Comparison of ENCODE assay signal across 16 cellular contexts in the genomic region with DNA sequence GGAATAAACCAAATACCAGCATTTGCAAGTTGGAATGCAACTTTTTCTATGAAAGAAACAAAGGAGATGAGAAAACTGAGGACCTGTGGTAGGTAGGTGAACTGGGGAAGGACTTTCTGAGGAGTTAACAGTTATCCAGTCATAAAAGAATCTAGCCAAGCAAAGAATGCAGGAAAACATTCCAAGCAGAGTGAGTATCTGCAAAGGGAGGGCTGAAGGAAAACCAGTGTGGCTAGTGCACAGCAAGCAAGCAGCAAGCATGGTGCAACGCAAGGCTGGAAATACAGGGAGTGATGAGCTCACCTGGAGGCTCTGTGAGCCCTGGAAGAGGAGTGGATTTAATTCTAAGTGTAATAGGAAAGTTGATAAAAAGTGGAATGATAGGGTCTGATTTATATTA. TPM values are rescaled to one million over a fixed set of nuclear protein-coding genes. Genes with fewer than 3 reads are reported as not detected.
A peak's percentile ranks its signal among the peaks of the same experiment; 100 is the strongest.
DNase-seq lines count a peak whose midpoint lies in the region; ATAC-seq, FAIRE-seq and TF ChIP-seq lines count a peak whose summit lies in the region.
"Had no signal": no experiment of that assay in that cellular context is flagged by ENCODE, and none has a peak within 500 bp of the region (broad histone marks: within the 10 kb centered on the region; RNA-seq: fewer than 3 reads in every experiment).

No MANE protein-coding gene starts in this region.

- 89% methylated on average over 1 of the region's 1 CpG for WGBS in SK-N-SH (ENCODE audit: low lambda C conversion rate)

- ATAC-seq in GM21528 (IDR thresholded peaks at IDR 0.05; ENCODE audit: low FRiP score, unreplicated experiment) = no peak
- ATAC-seq in HG02884 (IDR thresholded peaks at IDR 0.05; ENCODE audit: unreplicated experiment) = no peak

- H3K4me2 ChIP-seq in SK-N-SH = no peak overlapping the region

- peaks cover 14% of the 10 kb centered on the region for H3K36me3 Mint-ChIP-seq in neural crest cell (ENCODE audit: low read depth)

- DNase-seq in H54 (ENCODE audit: insufficient read length, low spot score) (peak; percentile 23), SK-N-SH (no peak), fibroblast of peridontal ligament (ENCODE audit: extremely low read depth) (peak; percentile 51), neural crest cell (ENCODE audit: low read depth, low spot score) (no peak), ascending aorta (ENCODE audit: low spot score in 2 of 2) (no peak), T1000 (lab: John Stamatoyannopoulos, UW) (no peak)
- DNase-seq: activated T-cell treated with anti-CD3 and anti-CD28 coated beads, Interleukin-2, amount 50 U/mL, for 72 hours; caudate nucleus; NCI-H1417; NCI-H82; small intestine; WERI-Rb-1 had no signal

- H3K9me2 ChIP-seq in SK-N-SH = no peaks in the 10 kb centered on the region

- peaks cover 0 to 10% of the 10 kb centered on the region in 2 experiments; a peak in 1 of 4 replicates for H3K4me1 ChIP-seq in SK-N-SH (ENCODE audit: control insufficient read depth in 1 of 2, insufficient read depth in 2 of 2, low read depth in 1 of 2, low read length in 1 of 2)
- H3K4me1 ChIP-seq in ascending aorta = no peaks in the 10 kb centered on the region
- H3K4me1 ChIP-seq: esophagus muscularis mucosa had no signal

- no peaks in the 10 kb centered on the region for H4K20me1 ChIP-seq in SK-N-SH (ENCODE audit: insufficient read depth)

- peak; percentile 95 for FAIRE-seq in H54 (lab: Jason Lieb, UNC)
- FAIRE-seq: small intestine had no signal

- H3K9me3 Mint-ChIP-seq in neural crest cell = peaks cover 3% of the 10 kb centered on the region

- H3K4me1 Mint-ChIP-seq in neural crest cell = no peaks in the 10 kb centered on the region

- H3F3A ChIP-seq in SK-N-SH (replicated peaks; ENCODE audit: insufficient read depth) = peaks cover 7% of the 10 kb centered on the region

- no peak for TF ChIP-seq CTCF in SK-N-SH (IDR thresholded peaks at IDR 0.05)
- TF ChIP-seq CTCF in neural crest cell (conservative IDR thresholded peaks at IDR 0.05) = no peak
- no peak for TF ChIP-seq CTCF in ascending aorta (IDR thresholded peaks at IDR 0.05)

- intact Hi-C loops in ascending aorta (cut with DNase I) = no loop called here

- H3K79me2 ChIP-seq in SK-N-SH (ENCODE audit: insufficient read depth) = no peaks in the 10 kb centered on the region

- H3K27ac ChIP-seq in SK-N-SH (ENCODE audit: low read depth in 2 of 2, low read length in 1 of 2) (no peak overlapping the region; a peak in 1 of 4 replicates), ascending aorta (no peak overlapping the region)
- H3K27ac ChIP-seq: esophagus muscularis mucosa, thoracic aorta, WERI-Rb-1 had no signal

- CTCF ChIA-PET in SK-N-SH (lab: Yijun Ruan, JAX) = interaction anchor here (1.0 kb wide), 1 partner anchor 21 kb away, joined by 4 read pairs; no protein-coding TSS in a partner anchor

- H3K27ac Mint-ChIP-seq in neural crest cell (ENCODE audit: unreplicated experiment) = peak overlapping the region; percentile 17
- H3K27ac Mint-ChIP-seq: activated T-cell treated with anti-CD3 and anti-CD28 coated beads, Interleukin-2, amount 50 U/mL, for 72 hours had no signal

- no peak for TF ChIP-seq POLR2A in H54 (IDR thresholded peaks at IDR 0.05; ENCODE audit: low read depth, low read length)

- H3K27me3 ChIP-seq in SK-N-SH (ENCODE audit: insufficient read depth) = no peaks in the 10 kb centered on the region
- H3K27me3 ChIP-seq in ascending aorta = no peaks in the 10 kb centered on the region
- H3K27me3 ChIP-seq: esophagus muscularis mucosa had no signal

- POLR2A ChIA-PET in SK-N-SH (lab: Yijun Ruan, JAX) = no interaction called here

- peak in 1 of 2 experiments; percentile 30; a peak in 1 of 4 replicates for TF ChIP-seq EP300 in SK-N-SH (IDR thresholded peaks at IDR 0.05; ENCODE audit: borderline replicate concordance in 1 of 2, low read depth in 1 of 2, low read length in 1 of 2)

- H3K27me3 Mint-ChIP-seq in neural crest cell (ENCODE audit: low read depth) = no peaks in the 10 kb centered on the region

- H3K9me3 ChIP-seq in SK-N-SH (no peaks in the 10 kb centered on the region), ascending aorta (no peaks in the 10 kb centered on the region)
- H3K9me3 ChIP-seq: esophagus muscularis mucosa, thoracic aorta had no signal

- H3K9ac ChIP-seq in SK-N-SH = no peak overlapping the region; the same call in 1 of the 2 replicates

- no peak overlapping the region for H3K4me3 Mint-ChIP-seq in neural crest cell

- peaks cover 0 to 9% of the 10 kb centered on the region in 2 experiments for H3K36me3 ChIP-seq in SK-N-SH (replicated peaks in 1 of 2; ENCODE audit: control insufficient read depth in 1 of 2, insufficient read depth in 2 of 2, low read length in 1 of 2)
- H3K36me3 ChIP-seq in ascending aorta = no peaks in the 10 kb centered on the region
- H3K36me3 ChIP-seq: esophagus muscularis mucosa, thoracic aorta, WERI-Rb-1 had no signal

- H2AFZ ChIP-seq in SK-N-SH (ENCODE audit: low read depth) = no peak overlapping the region

- TF ChIP-seq RAD21 in SK-N-SH (IDR thresholded peaks at IDR 0.05; ENCODE audit: low read length) = no peak

- no peak overlapping the region for H3K4me3 ChIP-seq in SK-N-SH (ENCODE audit: low read depth in 2 of 2, low read length in 1 of 2)
- H3K4me3 ChIP-seq in ascending aorta = no peak overlapping the region
- H3K4me3 ChIP-seq: esophagus muscularis mucosa, thoracic aorta had no signal

TF ChIP-seq in SK-N-SH, 30 proteins besides CTCF, POLR2A, EP300 and RAD21:
- no peak for TF ChIP-seq YY1 (IDR thresholded peaks at IDR 0.05; ENCODE audit: low read depth)
- TF ChIP-seq, protein P1, sequence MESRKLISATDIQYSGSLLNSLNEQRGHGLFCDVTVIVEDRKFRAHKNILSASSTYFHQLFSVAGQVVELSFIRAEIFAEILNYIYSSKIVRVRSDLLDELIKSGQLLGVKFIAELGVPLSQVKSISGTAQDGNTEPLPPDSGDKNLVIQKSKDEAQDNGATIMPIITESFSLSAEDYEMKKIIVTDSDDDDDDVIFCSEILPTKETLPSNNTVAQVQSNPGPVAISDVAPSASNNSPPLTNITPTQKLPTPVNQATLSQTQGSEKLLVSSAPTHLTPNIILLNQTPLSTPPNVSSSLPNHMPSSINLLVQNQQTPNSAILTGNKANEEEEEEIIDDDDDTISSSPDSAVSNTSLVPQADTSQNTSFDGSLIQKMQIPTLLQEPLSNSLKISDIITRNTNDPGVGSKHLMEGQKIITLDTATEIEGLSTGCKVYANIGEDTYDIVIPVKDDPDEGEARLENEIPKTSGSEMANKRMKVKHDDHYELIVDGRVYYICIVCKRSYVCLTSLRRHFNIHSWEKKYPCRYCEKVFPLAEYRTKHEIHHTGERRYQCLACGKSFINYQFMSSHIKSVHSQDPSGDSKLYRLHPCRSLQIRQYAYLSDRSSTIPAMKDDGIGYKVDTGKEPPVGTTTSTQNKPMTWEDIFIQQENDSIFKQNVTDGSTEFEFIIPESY (IDR thresholded peaks at IDR 0.05; ENCODE audit: borderline replicate concordance, low read depth) = no peak
- TF ChIP-seq NFIC (IDR thresholded peaks at IDR 0.05; ENCODE audit: borderline replicate concordance) = 0 out of 2 replicates have a peak, but pooled peaks have one; percentile 5
- TF ChIP-seq NRF1 (IDR thresholded peaks at IDR 0.05; ENCODE audit: low read depth, low read length) = no peak
- no peak for TF ChIP-seq FOXJ3 (CRISPR knock-in tag; IDR thresholded peaks at IDR 0.05)
- TF ChIP-seq FOSL2 (IDR thresholded peaks at IDR 0.05; ENCODE audit: borderline replicate concordance, low read depth) = peak; percentile 25; the same call in 1 of the 2 replicates
- peak; percentile 79; the same call in 1 of the 2 replicates for TF ChIP-seq TEAD4 (IDR thresholded peaks at IDR 0.05; ENCODE audit: borderline replicate concordance, insufficient read depth)
- TF ChIP-seq MXI1 (IDR thresholded peaks at IDR 0.05; ENCODE audit: low read depth, low read length) = no peak
- TF ChIP-seq FOXM1 (IDR thresholded peaks at IDR 0.05; ENCODE audit: low read depth) = no peak
- 0 out of 2 replicates have a peak, but pooled peaks have one; percentile 14 for TF ChIP-seq JUND (IDR thresholded peaks at IDR 0.05)
- TF ChIP-seq, protein P2, sequence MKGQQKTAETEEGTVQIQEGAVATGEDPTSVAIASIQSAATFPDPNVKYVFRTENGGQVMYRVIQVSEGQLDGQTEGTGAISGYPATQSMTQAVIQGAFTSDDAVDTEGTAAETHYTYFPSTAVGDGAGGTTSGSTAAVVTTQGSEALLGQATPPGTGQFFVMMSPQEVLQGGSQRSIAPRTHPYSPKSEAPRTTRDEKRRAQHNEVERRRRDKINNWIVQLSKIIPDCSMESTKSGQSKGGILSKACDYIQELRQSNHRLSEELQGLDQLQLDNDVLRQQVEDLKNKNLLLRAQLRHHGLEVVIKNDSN (IDR thresholded peaks at IDR 0.05; ENCODE audit: borderline replicate concordance, low read depth) = no peak
- TF ChIP-seq TCF12 (IDR thresholded peaks at IDR 0.05) = 0 out of 2 replicates have a peak, but pooled peaks have one; percentile 14
- TF ChIP-seq TAF1 (IDR thresholded peaks at IDR 0.05; ENCODE audit: borderline replicate concordance, low read depth, low read length) = no peak
- TF ChIP-seq ELF1 (IDR thresholded peaks at IDR 0.05) = no peak
TF ChIP-seq in SK-N-SH: peak in this region for 5.

RNA-seq across cellular contexts. Expression of a gene that starts 44.0 kb away (rescaled TPM):
- polyA plus RNA-seq in SK-N-SH (2012; rRNA removed) = 1.4 and 1.5 TPM in 2 replicates
- polyA plus RNA-seq in SK-N-SH (2012; cell fraction: cytosol; rRNA removed) = 2.0 and 2.6 TPM in 2 replicates
- polyA plus RNA-seq in SK-N-SH (2012; cell fraction: nucleus; rRNA removed) = 1.1 and 2.8 TPM in 2 replicates
- total RNA-seq in neural crest cell = 27.5 and 29.2 TPM in 2 replicates
- not detected for total RNA-seq in ascending aorta
- total RNA-seq: thoracic aorta had no signal

Comparison
In these comparisons a context has a peak if more than half of its experiments do, and no peak if none do; other contexts are left out.
1. DNase-seq: peak in H54 (single experiment) and fibroblast of peridontal ligament (single experiment); none in SK-N-SH (single experiment), neural crest cell (single experiment), ascending aorta (0 of 2) and T1000 (single experiment).
2. RNA of a gene that starts 44.0 kb away (total RNA-seq): 27.5 to 29.2 TPM in neural crest cell; not detected in ascending aorta (single experiment); every median in the first group is over 10 times any median in the second.